Comparison of ENCODE assay signal across 8 cellular contexts in the genomic region with DNA sequence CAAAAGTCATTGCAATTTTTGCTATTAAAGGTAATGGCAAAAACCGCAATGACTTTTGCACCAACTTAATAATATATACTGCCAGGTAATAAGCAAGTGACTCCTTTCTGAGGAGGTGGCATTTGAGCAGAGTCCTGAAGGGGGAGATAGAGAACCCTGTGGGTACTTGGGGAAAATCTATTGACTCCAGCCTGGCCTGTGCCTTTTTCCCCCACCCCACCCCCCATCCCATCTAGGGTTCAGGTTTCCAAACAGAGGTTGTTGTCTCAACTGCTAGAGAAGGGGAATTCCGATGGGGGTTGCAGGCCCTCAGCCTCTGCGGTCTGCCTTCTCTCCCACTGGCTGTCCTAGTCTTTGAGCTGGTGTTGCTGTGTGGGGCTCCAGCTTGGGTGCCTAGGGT. TPM values are rescaled to one million over a fixed set of nuclear protein-coding genes. Genes with fewer than 3 reads are reported as not detected.
DNase-seq lines count a peak whose midpoint lies in the region; ATAC-seq and TF ChIP-seq lines count a peak whose summit lies in the region.

No MANE protein-coding gene starts in this region.

- DNase-seq in NCI-H510A treated with DMSO at 0.1 percent for 48 hours (lab: John Stamatoyannopoulos, UW) = peak; percentile 10
- DNase-seq in NCI-H510A (lab: John Stamatoyannopoulos, UW) = no peak
- DNase-seq in HFFc6 = no peak
- peak; percentile 47 for DNase-seq in SK-MEL-5 (ENCODE audit: low read depth, low spot score)
- peak; percentile 56 for DNase-seq in epithelial cell of esophagus (ENCODE audit: low read depth)
- peak; percentile 33 for DNase-seq in stimulated activated CD4-positive, alpha-beta T cell treated with anti-CD3 and anti-CD28 coated beads, Interleukin-4, amount 100 ng/mL, for 24 hours
- DNase-seq in globus pallidus (ENCODE audit: low spot score) = no peak

- in situ Hi-C loops in SK-MEL-5 (cut with HindIII; ENCODE audit: low pct_unique_long_range_greater_than_20kb, low sequenced_read_pairs) = no loop called here

- H3K27ac Mint-ChIP-seq in HFFc6 = no peak overlapping the region

- H3K36me3 Mint-ChIP-seq in HFFc6 (ENCODE audit: low read depth) = peaks cover 9% of the 10 kb centered on the region; the same call in 1 of the 2 replicates

- TF ChIP-seq CTCF in HFFc6 (IDR thresholded peaks at IDR 0.05) (peak; percentile 63; the same call in 1 of the 2 replicates), epithelial cell of esophagus (IDR thresholded peaks at IDR 0.05; ENCODE audit: insufficient read depth, low read depth, low read length, missing control alignments) (peak; percentile 57)

- no peak overlapping the region for H3K4me3 Mint-ChIP-seq in HFFc6

- H3K9me3 Mint-ChIP-seq in HFFc6 = no peaks in the 10 kb centered on the region

- H3K27me3 Mint-ChIP-seq in HFFc6 (ENCODE audit: insufficient read depth) = peaks cover 1% of the 10 kb centered on the region; the same call in 1 of the 2 replicates

- H3K4me3 ChIP-seq in epithelial cell of esophagus (ENCODE audit: low read length) = no peak overlapping the region

- no peak for ATAC-seq in HG03025 (IDR thresholded peaks at IDR 0.05; ENCODE audit: low FRiP score, unreplicated experiment)

- H3K4me1 Mint-ChIP-seq in HFFc6 (ENCODE audit: low read depth) = peaks cover 5% of the 10 kb centered on the region

RNA-seq across cellular contexts. Expression of gene S1PR2, which starts 11.5 kb away (rescaled TPM):
- 10 to 100 TPM; 16.8 to 22.0 (median 20.5) TPM for total RNA-seq in HFFc6 (2021; fragmentation: NEBNext Ultra II Directional; extraction: Animal tissue kit (Norgen Biotek cat#: 25700))
- 4.7 and 4.9 TPM in 2 replicates for total RNA-seq in SK-MEL-5 (2014; rRNA removed; shearing (Covaris generic))
- 6.1 and 6.6 TPM in 2 replicates for polyA plus RNA-seq in SK-MEL-5 (2015; cell fraction: cytosol; rRNA removed)
- polyA plus RNA-seq in SK-MEL-5 (2015; cell fraction: nucleus; rRNA removed) = 0.81 and 1.6 TPM in 2 replicates

RNA-seq across cellular contexts. Expression of gene DNMT1, which starts 24.9 kb away (rescaled TPM):
- total RNA-seq in HFFc6 (2021; fragmentation: NEBNext Ultra II Directional; extraction: Animal tissue kit (Norgen Biotek cat#: 25700)) = 100 to 1,000 TPM in 5 of 6 experiments, 10 to 100 TPM in 1; 74.5 to 135 (median 125) TPM
- 34.1 and 42.1 TPM in 2 replicates for total RNA-seq in SK-MEL-5 (2014; rRNA removed; shearing (Covaris generic))
- polyA plus RNA-seq in SK-MEL-5 (2015; cell fraction: cytosol; rRNA removed) = 65.2 and 76.4 TPM in 2 replicates
- polyA plus RNA-seq in SK-MEL-5 (2015; cell fraction: nucleus; rRNA removed) = 178 and 204 TPM in 2 replicates

RNA-seq across cellular contexts. Expression of gene MRPL4, which starts 32.3 kb away (rescaled TPM):
- 10 to 100 TPM; 69.5 to 83.0 (median 72.0) TPM for total RNA-seq in HFFc6 (2021; fragmentation: NEBNext Ultra II Directional; extraction: Animal tissue kit (Norgen Biotek cat#: 25700))
- total RNA-seq in SK-MEL-5 (2014; rRNA removed; shearing (Covaris generic)) = 66.9 and 68.1 TPM in 2 replicates
- 139 and 144 TPM in 2 replicates for polyA plus RNA-seq in SK-MEL-5 (2015; cell fraction: cytosol; rRNA removed)
- polyA plus RNA-seq in SK-MEL-5 (2015; cell fraction: nucleus; rRNA removed) = 72.8 and 87.4 TPM in 2 replicates

RNA-seq across cellular contexts. Expression of gene ICAM1, which starts 51.2 kb away (rescaled TPM):
- 10 to 100 TPM in 1 of 6 experiments, 1 to 10 TPM in 5; 5.0 to 10.1 (median 8.5) TPM for total RNA-seq in HFFc6 (2021; fragmentation: NEBNext Ultra II Directional; extraction: Animal tissue kit (Norgen Biotek cat#: 25700))
- 45.0 and 46.2 TPM in 2 replicates for total RNA-seq in SK-MEL-5 (2014; rRNA removed; shearing (Covaris generic))
- polyA plus RNA-seq in SK-MEL-5 (2015; cell fraction: cytosol; rRNA removed) = 76.5 and 89.9 TPM in 2 replicates
- polyA plus RNA-seq in SK-MEL-5 (2015; cell fraction: nucleus; rRNA removed) = 31.4 and 46.0 TPM in 2 replicates

Comparison
In these comparisons a context has a peak if more than half of its experiments do, and no peak if none do; other contexts are left out.
1. DNase-seq: peak in NCI-H510A treated with DMSO at 0.1 percent for 48 hours (single experiment), SK-MEL-5 (single experiment), epithelial cell of esophagus (single experiment) and stimulated activated CD4-positive, alpha-beta T cell treated with anti-CD3 and anti-CD28 coated beads, Interleukin-4, amount 100 ng/mL, for 24 hours (single experiment); none in NCI-H510A (single experiment), HFFc6 (single experiment) and globus pallidus (single experiment).